Comparison of ENCODE assay signal across 24 cellular contexts in the genomic region with DNA sequence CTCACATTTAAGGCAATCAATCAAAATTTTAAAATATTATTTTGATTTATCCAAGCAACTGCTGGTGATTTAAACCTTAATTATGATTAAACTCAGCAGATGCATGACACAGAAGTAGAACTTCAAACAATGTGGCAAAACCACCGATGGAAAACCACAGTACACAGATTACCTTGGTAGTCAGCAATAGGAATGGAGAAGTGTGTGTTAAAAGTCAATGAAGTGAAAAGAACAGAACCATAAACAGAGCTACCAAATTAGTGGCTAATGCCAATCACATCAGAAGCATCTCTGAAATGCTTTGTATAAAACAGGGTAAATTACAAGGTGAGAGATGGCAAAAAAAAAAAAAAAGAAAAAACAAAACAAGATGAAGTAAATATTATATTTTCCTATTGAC. TPM values are rescaled to one million over a fixed set of nuclear protein-coding genes. Genes with fewer than 3 reads are reported as not detected.
DNase-seq lines count a peak whose midpoint lies in the region; ATAC-seq and TF ChIP-seq lines count a peak whose summit lies in the region.
"Had no signal": no experiment of that assay in that cellular context is flagged by ENCODE, and none has a peak within 500 bp of the region (broad histone marks: within the 10 kb centered on the region; RNA-seq: fewer than 3 reads in every experiment).

No MANE protein-coding gene starts in this region.

- no peak for TF ChIP-seq POLR2A in breast epithelium (IDR thresholded peaks at IDR 0.05)

- no peaks in the 10 kb centered on the region for H3K27me3 Mint-ChIP-seq in MCF 10A (ENCODE audit: insufficient read depth, unreplicated experiment)
- no peaks in the 10 kb centered on the region for H3K27me3 Mint-ChIP-seq in stimulated activated naive B cell treated with anti-CD40 and anti-IgM and Interleukin-4, amounts not matched to agents 10 μg/mL and 1 μg/mL and 100 μg/mL, for 72 hours

- no peaks in the 10 kb centered on the region for H3K9me3 ChIP-seq in breast epithelium
- H3K9me3 ChIP-seq: adrenal gland, BE2C, psoas muscle, testis, uterus had no signal

- H3K36me3 ChIP-seq in breast epithelium = no peaks in the 10 kb centered on the region
- H3K36me3 ChIP-seq: adrenal gland, cardiac muscle cell, uterus had no signal

- H3K4me1 Mint-ChIP-seq in MCF 10A (ENCODE audit: insufficient read depth, unreplicated experiment) = no peaks in the 10 kb centered on the region
- peaks cover 10 to 30% of the 10 kb centered on the region in 2 donors for H3K4me1 Mint-ChIP-seq in stimulated activated naive B cell treated with anti-CD40 and anti-IgM and Interleukin-4, amounts not matched to agents 10 μg/mL and 1 μg/mL and 100 μg/mL, for 72 hours

- no peaks in the 10 kb centered on the region for H3K27me3 ChIP-seq in breast epithelium
- H3K27me3 ChIP-seq: adrenal gland, BE2C, cardiac muscle cell, testis, uterus had no signal

- DNase-seq in MCF 10A (ENCODE audit: unreplicated experiment) (no peak), breast epithelium (ENCODE audit: low spot score in 2 of 2) (no peak), NAMALWA (ENCODE audit: low spot score) (peak; percentile 44), glomerular visceral epithelial cell (ENCODE audit: extremely low spot score) (peak; percentile 13), ecto neural progenitor cell (ENCODE audit: low spot score) (no peak)
- no peak for DNase-seq in stimulated activated naive B cell treated with anti-CD40 and anti-IgM and Interleukin-4, amounts not matched to agents 10 μg/mL and 1 μg/mL and 100 μg/mL, for 72 hours
- DNase-seq in stimulated activated naive CD4-positive, alpha-beta T cell treated with Interleukin-2 at 50 U/mL for 16 hours (lab: John Stamatoyannopoulos, UW) = no peak
- DNase-seq: activated CD4-positive, alpha-beta T cell treated with anti-CD3 and anti-CD28 coated beads for 4 hours; activated naive CD4-positive, alpha-beta T cell; activated T-cell treated with anti-CD3 and anti-CD28 coated beads, Interleukin-2, amount 50 U/mL, for 48 hours; adrenal gland; BE2C; HCEC 1CT; IMR-90; kidney; mesenchymal stem cell; MM.1S; psoas muscle; stimulated activated CD4-positive, alpha-beta T cell treated with anti-CD3 and anti-CD28 coated beads, Interleukin-2, amount 100 ng/mL, for 24 hours; testis; uterus had no signal

- no peak overlapping the region for H3K4me3 Mint-ChIP-seq in MCF 10A (ENCODE audit: unreplicated experiment)
- no peak overlapping the region for H3K4me3 Mint-ChIP-seq in stimulated activated naive B cell treated with anti-CD40 and anti-IgM and Interleukin-4, amounts not matched to agents 10 μg/mL and 1 μg/mL and 100 μg/mL, for 72 hours

- intact Hi-C loops in MCF 10A (cut with micrococcal nuclease) (no loop called here), breast epithelium (cut with DNase I; ENCODE audit: low total_unique reads) (no loop called here)

- peaks cover 11% of the 10 kb centered on the region for H3K36me3 Mint-ChIP-seq in MCF 10A (ENCODE audit: insufficient read depth, unreplicated experiment)
- H3K36me3 Mint-ChIP-seq in stimulated activated naive B cell treated with anti-CD40 and anti-IgM and Interleukin-4, amounts not matched to agents 10 μg/mL and 1 μg/mL and 100 μg/mL, for 72 hours = peaks cover 28 to 31% of the 10 kb centered on the region in 2 donors

- H3K4me3 ChIP-seq in breast epithelium = no peak overlapping the region
- H3K4me3 ChIP-seq: adrenal gland, cardiac muscle cell, psoas muscle, testis, uterus had no signal

- H3K9me3 Mint-ChIP-seq in MCF 10A (ENCODE audit: unreplicated experiment) = no peaks in the 10 kb centered on the region
- peaks cover 0 to 5% of the 10 kb centered on the region in 2 donors for H3K9me3 Mint-ChIP-seq in stimulated activated naive B cell treated with anti-CD40 and anti-IgM and Interleukin-4, amounts not matched to agents 10 μg/mL and 1 μg/mL and 100 μg/mL, for 72 hours

- POLR2A ChIA-PET in MCF 10A (lab: Yijun Ruan, JAX) = interaction anchor here (0.8 kb wide), 2 partner anchors 9 to 119 kb away, joined by 3 read pairs; no protein-coding TSS in a partner anchor

- no peak overlapping the region for H3K27ac ChIP-seq in breast epithelium
- H3K27ac ChIP-seq: adrenal gland, cardiac muscle cell, psoas muscle, RWPE1, testis, uterus had no signal

- no TSS peak for BruUV-seq in MCF 10A (replicated peaks; lab: Mats Ljungman, UMichigan)

- no peak for TF ChIP-seq CTCF in MCF 10A (IDR thresholded peaks at IDR 0.05; ENCODE audit: unreplicated experiment)
- TF ChIP-seq CTCF in breast epithelium (IDR thresholded peaks at IDR 0.05) = no peak

- H3K27ac Mint-ChIP-seq in MCF 10A (ENCODE audit: low read depth, unreplicated experiment) = peak overlapping the region; percentile 33
- no peak overlapping the region for H3K27ac Mint-ChIP-seq in stimulated activated naive B cell treated with anti-CD40 and anti-IgM and Interleukin-4, amounts not matched to agents 10 μg/mL and 1 μg/mL and 100 μg/mL, for 72 hours

- H3K4me1 ChIP-seq in breast epithelium = no peaks in the 10 kb centered on the region
- H3K4me1 ChIP-seq: adrenal gland, BE2C, psoas muscle, testis, uterus had no signal

- ATAC-seq in stimulated activated naive B cell treated with anti-CD40 and anti-IgM and Interleukin-4, amounts not matched to agents 10 μg/mL and 1 μg/mL and 100 μg/mL, for 72 hours (replicated peaks) = peak; percentile 97 to 99
- no peak for ATAC-seq in HG02623 (IDR thresholded peaks at IDR 0.05; ENCODE audit: unreplicated experiment)
- ATAC-seq: psoas muscle had no signal

- CTCF ChIA-PET in MCF 10A (lab: Yijun Ruan, JAX) = interaction anchor here (0.6 to 1.0 kb wide), 2 partner anchors 101 to 297 kb away, joined by 3 read pairs; no protein-coding TSS in a partner anchor

RNA-seq across cellular contexts. Expression of gene KATNAL1, which starts 31.2 kb away (rescaled TPM):
- total RNA-seq in MCF 10A (2022) (6.1 and 10.7 TPM in 2 replicates), breast epithelium (10 to 100 TPM; 14.6 to 23.8 (median 17.0) TPM)

Comparison
In these comparisons a context has a peak if more than half of its experiments do, and no peak if none do; other contexts are left out.
1. DNase-seq: peak in NAMALWA (single experiment) and glomerular visceral epithelial cell (single experiment); none in MCF 10A (single experiment), breast epithelium (0 of 2), stimulated activated naive B cell treated with anti-CD40 and anti-IgM and Interleukin-4, amounts not matched to agents 10 μg/mL and 1 μg/mL and 100 μg/mL, for 72 hours (single experiment), stimulated activated naive CD4-positive, alpha-beta T cell treated with Interleukin-2 at 50 U/mL for 16 hours (single experiment) and ecto neural progenitor cell (single experiment).